1 cellular context compared by ENCODE assay signal in genomic region chr2:20190862-20191713, GRCh38.
TF ChIP-seq lines count a peak whose summit lies in the region.

No MANE protein-coding gene starts in this region.

TF ChIP-seq in HepG2, 621 proteins besides CTCF, POLR2A, EP300 and RAD21 (continued from another document):
- TF ChIP-seq ZHX1 (CRISPR knock-in tag; IDR thresholded peaks at IDR 0.05; ENCODE audit: low read depth), result 0 out of 2 replicates have a peak, but pooled peaks have one; percentile 16
- 0 out of 2 replicates have a peak, but pooled peaks have one; percentile 24 for TF ChIP-seq ZSCAN21 (CRISPR knock-in tag; IDR thresholded peaks at IDR 0.05; ENCODE audit: borderline replicate concordance)
- 0 out of 2 replicates have a peak, but pooled peaks have one; percentile 46 for TF ChIP-seq ZNF761 (CRISPR knock-in tag; conservative IDR thresholded peaks at IDR 0.05)
- TF ChIP-seq MAFF (IDR thresholded peaks at IDR 0.05; ENCODE audit: low read depth, low read length), result no peak
- TF ChIP-seq, protein P1, sequence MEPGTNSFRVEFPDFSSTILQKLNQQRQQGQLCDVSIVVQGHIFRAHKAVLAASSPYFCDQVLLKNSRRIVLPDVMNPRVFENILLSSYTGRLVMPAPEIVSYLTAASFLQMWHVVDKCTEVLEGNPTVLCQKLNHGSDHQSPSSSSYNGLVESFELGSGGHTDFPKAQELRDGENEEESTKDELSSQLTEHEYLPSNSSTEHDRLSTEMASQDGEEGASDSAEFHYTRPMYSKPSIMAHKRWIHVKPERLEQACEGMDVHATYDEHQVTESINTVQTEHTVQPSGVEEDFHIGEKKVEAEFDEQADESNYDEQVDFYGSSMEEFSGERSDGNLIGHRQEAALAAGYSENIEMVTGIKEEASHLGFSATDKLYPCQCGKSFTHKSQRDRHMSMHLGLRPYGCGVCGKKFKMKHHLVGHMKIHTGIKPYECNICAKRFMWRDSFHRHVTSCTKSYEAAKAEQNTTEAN (CRISPR knock-in tag; conservative IDR thresholded peaks at IDR 0.05), result no peak
- no peak for TF ChIP-seq AGO2 (optimal IDR thresholded peaks at IDR 0.05; ENCODE audit: low read depth, low read length)
- TF ChIP-seq GRHL1 (CRISPR knock-in tag; conservative IDR thresholded peaks at IDR 0.05), result no peak
- no peak for TF ChIP-seq CCDC6 (CRISPR knock-in tag; IDR thresholded peaks at IDR 0.05)
- TF ChIP-seq ZNF510 (CRISPR knock-in tag; IDR thresholded peaks at IDR 0.05; ENCODE audit: low read depth), result 0 out of 2 replicates have a peak, but pooled peaks have one; percentile 45
- peak; percentile 82; the same call in 1 of the 2 replicates for TF ChIP-seq ZNF343 (CRISPR knock-in tag; IDR thresholded peaks at IDR 0.05)
- 0 out of 2 replicates have a peak, but pooled peaks have one; percentile 19 for TF ChIP-seq ZNF788 (CRISPR knock-in tag; IDR thresholded peaks at IDR 0.05; ENCODE audit: borderline replicate concordance)
- TF ChIP-seq, protein P2, sequence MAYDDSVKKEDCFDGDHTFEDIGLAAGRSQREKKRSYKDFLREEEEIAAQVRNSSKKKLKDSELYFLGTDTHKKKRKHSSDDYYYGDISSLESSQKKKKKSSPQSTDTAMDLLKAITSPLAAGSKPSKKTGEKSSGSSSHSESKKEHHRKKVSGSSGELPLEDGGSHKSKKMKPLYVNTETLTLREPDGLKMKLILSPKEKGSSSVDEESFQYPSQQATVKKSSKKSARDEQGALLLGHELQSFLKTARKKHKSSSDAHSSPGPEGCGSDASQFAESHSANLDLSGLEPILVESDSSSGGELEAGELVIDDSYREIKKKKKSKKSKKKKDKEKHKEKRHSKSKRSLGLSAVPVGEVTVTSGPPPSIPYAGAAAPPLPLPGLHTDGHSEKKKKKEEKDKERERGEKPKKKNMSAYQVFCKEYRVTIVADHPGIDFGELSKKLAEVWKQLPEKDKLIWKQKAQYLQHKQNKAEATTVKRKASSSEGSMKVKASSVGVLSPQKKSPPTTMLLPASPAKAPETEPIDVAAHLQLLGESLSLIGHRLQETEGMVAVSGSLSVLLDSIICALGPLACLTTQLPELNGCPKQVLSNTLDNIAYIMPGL (CRISPR knock-in tag; IDR thresholded peaks at IDR 0.05; ENCODE audit: borderline replicate concordance in 1 of 2, low read depth in 1 of 2), result peak in 1 of 2 experiments; percentile 67; a peak in 2 of 4 replicates
- no peak for TF ChIP-seq ZNF503 (CRISPR knock-in tag; IDR thresholded peaks at IDR 0.05)
- peak; percentile 86 for TF ChIP-seq ZSCAN29 (CRISPR knock-in tag; conservative IDR thresholded peaks at IDR 0.05)
- TF ChIP-seq HOXA3 (CRISPR knock-in tag; IDR thresholded peaks at IDR 0.05), result 0 out of 2 replicates have a peak, but pooled peaks have one; percentile 2
- TF ChIP-seq USF2 (IDR thresholded peaks at IDR 0.05; ENCODE audit: low read depth, low read length), result no peak
- no peak for TF ChIP-seq USF2 (CRISPR knock-in tag; IDR thresholded peaks at IDR 0.05; ENCODE audit: borderline replicate concordance)
- TF ChIP-seq, protein P3, sequence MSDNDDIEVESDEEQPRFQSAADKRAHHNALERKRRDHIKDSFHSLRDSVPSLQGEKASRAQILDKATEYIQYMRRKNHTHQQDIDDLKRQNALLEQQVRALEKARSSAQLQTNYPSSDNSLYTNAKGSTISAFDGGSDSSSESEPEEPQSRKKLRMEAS (IDR thresholded peaks at IDR 0.05), result peak; percentile 64
- no peak for TF ChIP-seq ZNF644 (CRISPR knock-in tag; IDR thresholded peaks at IDR 0.05; ENCODE audit: low read depth)
- TF ChIP-seq, protein P4, sequence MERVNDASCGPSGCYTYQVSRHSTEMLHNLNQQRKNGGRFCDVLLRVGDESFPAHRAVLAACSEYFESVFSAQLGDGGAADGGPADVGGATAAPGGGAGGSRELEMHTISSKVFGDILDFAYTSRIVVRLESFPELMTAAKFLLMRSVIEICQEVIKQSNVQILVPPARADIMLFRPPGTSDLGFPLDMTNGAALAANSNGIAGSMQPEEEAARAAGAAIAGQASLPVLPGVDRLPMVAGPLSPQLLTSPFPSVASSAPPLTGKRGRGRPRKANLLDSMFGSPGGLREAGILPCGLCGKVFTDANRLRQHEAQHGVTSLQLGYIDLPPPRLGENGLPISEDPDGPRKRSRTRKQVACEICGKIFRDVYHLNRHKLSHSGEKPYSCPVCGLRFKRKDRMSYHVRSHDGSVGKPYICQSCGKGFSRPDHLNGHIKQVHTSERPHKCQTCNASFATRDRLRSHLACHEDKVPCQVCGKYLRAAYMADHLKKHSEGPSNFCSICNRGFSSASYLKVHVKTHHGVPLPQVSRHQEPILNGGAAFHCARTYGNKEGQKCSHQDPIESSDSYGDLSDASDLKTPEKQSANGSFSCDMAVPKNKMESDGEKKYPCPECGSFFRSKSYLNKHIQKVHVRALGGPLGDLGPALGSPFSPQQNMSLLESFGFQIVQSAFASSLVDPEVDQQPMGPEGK (CRISPR knock-in tag; IDR thresholded peaks at IDR 0.05), result 0 out of 2 replicates have a peak, but pooled peaks have one; percentile 34
- TF ChIP-seq, protein P5, sequence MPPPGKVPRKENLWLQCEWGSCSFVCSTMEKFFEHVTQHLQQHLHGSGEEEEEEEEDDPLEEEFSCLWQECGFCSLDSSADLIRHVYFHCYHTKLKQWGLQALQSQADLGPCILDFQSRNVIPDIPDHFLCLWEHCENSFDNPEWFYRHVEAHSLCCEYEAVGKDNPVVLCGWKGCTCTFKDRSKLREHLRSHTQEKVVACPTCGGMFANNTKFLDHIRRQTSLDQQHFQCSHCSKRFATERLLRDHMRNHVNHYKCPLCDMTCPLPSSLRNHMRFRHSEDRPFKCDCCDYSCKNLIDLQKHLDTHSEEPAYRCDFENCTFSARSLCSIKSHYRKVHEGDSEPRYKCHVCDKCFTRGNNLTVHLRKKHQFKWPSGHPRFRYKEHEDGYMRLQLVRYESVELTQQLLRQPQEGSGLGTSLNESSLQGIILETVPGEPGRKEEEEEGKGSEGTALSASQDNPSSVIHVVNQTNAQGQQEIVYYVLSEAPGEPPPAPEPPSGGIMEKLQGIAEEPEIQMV (CRISPR knock-in tag; IDR thresholded peaks at IDR 0.05; ENCODE audit: low read depth), result peak; percentile 57; the same call in 1 of the 2 replicates
- TF ChIP-seq ZNF251 (CRISPR knock-in tag; IDR thresholded peaks at IDR 0.05), result 0 out of 2 replicates have a peak, but pooled peaks have one; percentile 39
- TF ChIP-seq XRCC5 (optimal IDR thresholded peaks at IDR 0.05; ENCODE audit: low read length), result peak; percentile 53
- TF ChIP-seq, protein P6, sequence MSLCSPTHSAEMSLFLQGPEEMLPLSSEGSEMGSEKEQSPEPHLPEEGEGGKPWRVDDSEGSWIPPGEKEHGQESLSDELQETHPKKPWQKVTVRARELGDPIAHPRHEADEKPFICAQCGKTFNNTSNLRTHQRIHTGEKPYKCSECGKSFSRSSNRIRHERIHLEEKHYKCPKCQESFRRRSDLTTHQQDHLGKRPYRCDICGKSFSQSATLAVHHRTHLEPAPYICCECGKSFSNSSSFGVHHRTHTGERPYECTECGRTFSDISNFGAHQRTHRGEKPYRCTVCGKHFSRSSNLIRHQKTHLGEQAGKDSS (CRISPR knock-in tag; IDR thresholded peaks at IDR 0.05; ENCODE audit: borderline replicate concordance, low read depth), result peak; percentile 99
- 0 out of 2 replicates have a peak, but pooled peaks have one; percentile 28 for TF ChIP-seq ESRRA (CRISPR knock-in tag; IDR thresholded peaks at IDR 0.05; ENCODE audit: low read depth)
- 0 out of 2 replicates have a peak, but pooled peaks have one; percentile 39 for TF ChIP-seq ZNF678 (CRISPR knock-in tag; IDR thresholded peaks at IDR 0.05)
- 0 out of 2 replicates have a peak, but pooled peaks have one; percentile 59 for TF ChIP-seq ZNF543 (CRISPR knock-in tag; IDR thresholded peaks at IDR 0.05)
- TF ChIP-seq UBTF (CRISPR knock-in tag; IDR thresholded peaks at IDR 0.05), result no peak
- TF ChIP-seq LBX2 (CRISPR knock-in tag; IDR thresholded peaks at IDR 0.05; ENCODE audit: borderline replicate concordance), result no peak
- TF ChIP-seq TBX2 (CRISPR knock-in tag; IDR thresholded peaks at IDR 0.05; ENCODE audit: borderline replicate concordance), result peak; percentile 10; the same call in 1 of the 2 replicates
- TF ChIP-seq KDM2A (CRISPR knock-in tag; IDR thresholded peaks at IDR 0.05; ENCODE audit: borderline replicate concordance, low read depth), result no peak
- TF ChIP-seq MTA1 (CRISPR knock-in tag; IDR thresholded peaks at IDR 0.05; ENCODE audit: borderline replicate concordance), result peak; percentile 50; the same call in 1 of the 2 replicates
- TF ChIP-seq KDM5B (CRISPR knock-in tag; IDR thresholded peaks at IDR 0.05; ENCODE audit: borderline replicate concordance), result peak; percentile 33; the same call in 1 of the 2 replicates
